In the genomic region with DNA sequence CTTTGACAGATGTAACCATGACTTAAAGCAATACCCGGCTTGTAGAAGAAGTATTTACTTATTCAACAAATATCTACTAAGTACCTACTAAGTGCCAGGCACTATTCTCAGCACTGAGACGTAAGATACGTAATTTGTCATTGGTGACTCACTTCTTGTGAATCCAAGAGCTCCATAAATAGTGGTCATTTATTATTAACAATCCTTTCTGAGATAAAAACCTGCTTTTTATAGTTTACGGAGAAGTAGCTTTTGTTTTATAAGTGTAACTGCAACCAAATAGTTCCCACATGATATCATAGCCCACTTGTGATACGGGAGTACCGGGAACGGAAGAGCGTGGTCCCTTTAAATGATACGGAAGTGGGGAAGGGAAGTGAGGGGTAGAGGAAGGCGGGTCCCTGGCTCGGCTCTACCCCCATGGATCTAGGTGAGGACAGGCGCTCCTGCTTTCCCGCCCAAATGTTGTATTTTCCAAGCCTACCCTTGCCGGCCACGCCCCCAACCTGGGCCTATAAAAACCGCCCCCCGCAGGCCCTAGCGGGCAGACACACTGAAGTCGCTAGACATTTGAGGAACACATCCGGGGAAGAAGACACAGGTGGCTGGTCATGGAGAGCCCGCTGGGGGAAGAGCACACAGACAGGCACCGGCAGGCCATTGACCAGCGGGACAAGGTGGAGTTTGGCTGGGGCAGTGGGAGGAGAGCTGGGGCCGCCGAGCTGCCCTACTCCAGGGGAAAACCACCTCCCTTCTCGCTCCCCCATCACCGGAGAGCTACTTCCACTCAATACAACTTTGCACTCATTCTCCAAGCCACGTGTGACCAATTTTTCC, we compare ENCODE assay signal across 9 cellular contexts. TPM values are rescaled to one million over a fixed set of nuclear protein-coding genes. Genes with fewer than 3 reads are reported as not detected.
DNase-seq lines count a peak whose midpoint lies in the region; ATAC-seq, FAIRE-seq and TF ChIP-seq lines count a peak whose summit lies in the region.
"Had no signal": no experiment of that assay in that cellular context is flagged by ENCODE, and none has a peak within 500 bp of the region (broad histone marks: within the 10 kb centered on the region; RNA-seq: fewer than 3 reads in every experiment).

A gene (plus strand): TSS at position 543 of the 837 bp plus-strand sequence.

- no peaks in the 10 kb centered on the region for H3K79me1 ChIP-seq in mesenchymal stem cell (replicated peaks; ENCODE audit: low read length, poor library complexity, severe bottlenecking)

- intact Hi-C loops in HepG2 (cut with micrococcal nuclease; ENCODE audit: unreplicated experiment) (no loop called here), right lobe of liver (cut with DNase I) (no loop called here)

- in situ Hi-C loops in HepG2 (cut with HindIII; ENCODE audit: extremely low pct_ligation_motif_present, low pct_unique_long_range_greater_than_20kb): no loop called here

- H3K27me3 ChIP-seq in HepG2 (ENCODE audit: control insufficient read depth in 1 of 2, insufficient read depth in 2 of 2, low read length in 2 of 2) (peaks cover 1 to 8% of the 10 kb centered on the region in 2 experiments; a peak in 2 of 5 replicates), right lobe of liver (no peaks in the 10 kb centered on the region), bronchial epithelial cell (ENCODE audit: control insufficient read depth, insufficient read depth, low read length) (no peaks in the 10 kb centered on the region), mesenchymal stem cell (ENCODE audit: control insufficient read depth in 1 of 2, insufficient read depth in 1 of 2, low read length in 2 of 2) (no peaks in the 10 kb centered on the region)

- peak within 1 kb of the TSS; percentile 90 for H4K91ac ChIP-seq in mesenchymal stem cell (ENCODE audit: low read length)

- H2BK12ac ChIP-seq in mesenchymal stem cell (ENCODE audit: low read length in 2 of 2): peak within 1 kb of the TSS; percentile 63 to 75

- no peak within 1 kb of the TSS for H3K23ac ChIP-seq in mesenchymal stem cell (ENCODE audit: low read length in 2 of 2)

- ATAC-seq in HepG2 (no peak), right lobe of liver (no peak), HG03045 (IDR thresholded peaks at IDR 0.05; ENCODE audit: unreplicated experiment) (no peak), HG03469 (IDR thresholded peaks at IDR 0.05; ENCODE audit: unreplicated experiment) (no peak)

- H3K9ac ChIP-seq in HepG2 (ENCODE audit: insufficient read depth, low read depth, low read length) (no peak within 1 kb of the TSS), mesenchymal stem cell (ENCODE audit: low read length) (peak within 1 kb of the TSS; percentile 81)

- peak within 1 kb of the TSS; percentile 89 for H2BK15ac ChIP-seq in mesenchymal stem cell (ENCODE audit: low read depth, poor library complexity, severe bottlenecking)

- no peak within 1 kb of the TSS for H3K4me3 ChIP-seq in HepG2 (replicated peaks in 1 of 3; ENCODE audit: insufficient read depth in 1 of 3, low read depth in 2 of 3, low read length in 3 of 3)
- no peak within 1 kb of the TSS for H3K4me3 ChIP-seq in right lobe of liver
- no peak within 1 kb of the TSS for H3K4me3 ChIP-seq in bronchial epithelial cell (ENCODE audit: low read depth, low read length)
- peak within 1 kb of the TSS in 1 of 2 experiments; percentile 74 for H3K4me3 ChIP-seq in mesenchymal stem cell (ENCODE audit: insufficient read depth in 1 of 2, low read depth in 1 of 2, low read length in 2 of 2)

- TF ChIP-seq POLR2A in HepG2 (IDR thresholded peaks at IDR 0.05; ENCODE audit: insufficient read depth in 1 of 2, low read depth in 2 of 2, low read length in 2 of 2) (no peak), right lobe of liver (IDR thresholded peaks at IDR 0.05) (no peak)

- H3K14ac ChIP-seq in mesenchymal stem cell (ENCODE audit: low read length in 2 of 2): peak within 1 kb of the TSS in 1 of 2 experiments; percentile 39

- H2BK5ac ChIP-seq in mesenchymal stem cell (ENCODE audit: low read depth, low read length, poor library complexity, severe bottlenecking): peak within 1 kb of the TSS; percentile 10

- H3K27ac ChIP-seq in HepG2 (ENCODE audit: extremely low read length, insufficient read depth, low read length) (no peak within 1 kb of the TSS), right lobe of liver (no peak within 1 kb of the TSS), mesenchymal stem cell (ENCODE audit: low read length, poor library complexity, severe bottlenecking) (peak within 1 kb of the TSS; percentile 45)

- no peaks in the 10 kb centered on the region for H3K36me3 ChIP-seq in HepG2 (replicated peaks in 1 of 2; ENCODE audit: control insufficient read depth in 1 of 2, insufficient read depth in 2 of 2, low read length in 2 of 2)
- H3K36me3 ChIP-seq in right lobe of liver: no peaks in the 10 kb centered on the region
- no peaks in the 10 kb centered on the region for H3K36me3 ChIP-seq in bronchial epithelial cell (ENCODE audit: control insufficient read depth, insufficient read depth, low read length)
- H3K36me3 ChIP-seq in mesenchymal stem cell (ENCODE audit: control insufficient read depth in 1 of 2, insufficient read depth in 2 of 2, low read depth in 1 of 2, low read length in 2 of 2): no peaks in the 10 kb centered on the region

- H2AFZ ChIP-seq in HepG2 (ENCODE audit: low read length): no peak within 1 kb of the TSS
- no peak within 1 kb of the TSS for H2AFZ ChIP-seq in mesenchymal stem cell (ENCODE audit: low read depth, low read length)

- TF ChIP-seq RAD21 in HepG2 (CRISPR knock-in tag; IDR thresholded peaks at IDR 0.05): no peak

- no peak within 1 kb of the TSS for H3K4me2 ChIP-seq in HepG2 (ENCODE audit: low read depth, low read length)
- H3K4me2 ChIP-seq in mesenchymal stem cell (ENCODE audit: low read length, poor library complexity, severe bottlenecking): peak within 1 kb of the TSS; percentile 74

- FAIRE-seq in HepG2 (lab: Jason Lieb, UNC) (no peak), bronchial epithelial cell (lab: Jason Lieb, UNC) (no peak)

- H3K9me3 ChIP-seq in HepG2 (ENCODE audit: low read length): no peaks in the 10 kb centered on the region
- H3K9me3 ChIP-seq in right lobe of liver: no peaks in the 10 kb centered on the region
- no peaks in the 10 kb centered on the region for H3K9me3 ChIP-seq in mesenchymal stem cell (ENCODE audit: control insufficient read depth, low read length)

- BruUV-seq in HepG2 (replicated peaks; lab: Mats Ljungman, UMichigan): no TSS peak

- DNase-seq in HepG2 (ENCODE audit: low spot score) (no peak), right lobe of liver (no peak), bronchial epithelial cell (ENCODE audit: low read depth) (peak; percentile 18), mesenchymal stem cell (peak; percentile 84), OCI-M1 (lab: John Stamatoyannopoulos, UW) (no peak), NCI-H2107 (lab: John Stamatoyannopoulos, UW) (no peak)
- DNase-seq: T-helper 9 cell had no signal

- H3K4ac ChIP-seq in mesenchymal stem cell (ENCODE audit: low read depth in 1 of 2, low read length in 2 of 2): peak within 1 kb of the TSS; percentile 57 to 86

- peak within 1 kb of the TSS; percentile 67 to 86 for H3K18ac ChIP-seq in mesenchymal stem cell (ENCODE audit: low read depth in 1 of 2, low read length in 2 of 2)

- H3K79me2 ChIP-seq in HepG2 (ENCODE audit: insufficient read depth, low read length): no peaks in the 10 kb centered on the region

- no peaks in the 10 kb centered on the region for H4K20me1 ChIP-seq in HepG2 (ENCODE audit: insufficient read depth, low read length)

- POLR2A ChIA-PET in HepG2 (lab: Yijun Ruan, JAX): no interaction called here

- peak within 1 kb of the TSS; percentile 97 for H4K8ac ChIP-seq in mesenchymal stem cell (ENCODE audit: low read length)

- 36% methylated on average over 16 of the region's 28 CpGs for WGBS in HepG2 (ENCODE audit: low lambda C conversion rate)
- WGBS in right lobe of liver (ENCODE audit: insufficient coverage, low coverage, low lambda C conversion rate, missing lambda C conversion rate): 85% methylated on average over 24 of the region's 28 CpGs
- 69% methylated on average over 23 of the region's 28 CpGs for whole genome bisulfite sequencing in mesenchymal stem cell

- peak within 1 kb of the TSS; percentile 8 for H2AK5ac ChIP-seq in mesenchymal stem cell (ENCODE audit: low read length, severe bottlenecking)

- H3K4me1 ChIP-seq in HepG2 (ENCODE audit: insufficient read depth, low read length): no peaks in the 10 kb centered on the region
- no peaks in the 10 kb centered on the region for H3K4me1 ChIP-seq in right lobe of liver
- peaks cover 7% of the 10 kb centered on the region for H3K4me1 ChIP-seq in mesenchymal stem cell (ENCODE audit: control insufficient read depth, insufficient read depth, low read depth, low read length)

- CTCF ChIA-PET in HepG2 (lab: Yijun Ruan, JAX; ENCODE audit: low intra/inter-chr PET ratio, low total read pairs): no interaction called here

- no peak for TF ChIP-seq CTCF in HepG2 (CRISPR knock-in tag; IDR thresholded peaks at IDR 0.05)
- no peak for TF ChIP-seq CTCF in right lobe of liver (IDR thresholded peaks at IDR 0.05)
- no peak for TF ChIP-seq CTCF in bronchial epithelial cell (IDR thresholded peaks at IDR 0.05; ENCODE audit: insufficient read depth, low read length, severe bottlenecking)

- peak within 1 kb of the TSS; percentile 77 for H2BK120ac ChIP-seq in mesenchymal stem cell (ENCODE audit: low read depth, low read length)

- TF ChIP-seq EP300 in HepG2 (IDR thresholded peaks at IDR 0.05; ENCODE audit: low read depth in 2 of 2, low read length in 2 of 2): no peak
- no peak for TF ChIP-seq EP300 in HepG2 (CRISPR knock-in tag; IDR thresholded peaks at IDR 0.05; ENCODE audit: borderline replicate concordance)

RNA-seq across cellular contexts. Expression of the gene that starts here (rescaled TPM):
- total RNA-seq in HepG2 (2016; rRNA removed; fragmentation: Illumina TruSeq; extraction: Trizol) (not detected in 2 replicates), right lobe of liver (not detected), bronchial epithelial cell (not detected in 2 replicates)
- not detected in 2 replicates for total RNA-seq in HepG2 (2016; cell fraction: cytosol; rRNA removed; fragmentation: Illumina TruSeq; extraction: Trizol; ENCODE audit: low read depth)
- not detected in 2 replicates for total RNA-seq in HepG2 (2016; cell fraction: insoluble cytoplasmic fraction; rRNA removed; fragmentation: Illumina TruSeq; extraction: Trizol)
- total RNA-seq in HepG2 (2016; cell fraction: membrane; rRNA removed; fragmentation: Illumina TruSeq; extraction: Trizol): not detected in 2 replicates
- total RNA-seq in HepG2 (2016; cell fraction: nucleus; rRNA removed; fragmentation: Illumina TruSeq; extraction: Trizol): not detected in 2 replicates
- polyA plus RNA-seq in HepG2 (2011; rRNA removed): not detected in 2 replicates
- polyA plus RNA-seq in HepG2 (2011; cell fraction: cytosol; rRNA removed): not detected in 2 replicates
- polyA plus RNA-seq in HepG2 (2011; cell fraction: nucleus; rRNA removed): not detected in 2 replicates
- not detected in 2 replicates for polyA plus RNA-seq in HepG2 (2012)
- polyA plus RNA-seq in HepG2 (2016; cell fraction: cytosol; fragmentation: Illumina TruSeq; extraction: Trizol; ENCODE audit: low read depth): not detected in 2 replicates
- not detected in 2 replicates for polyA plus RNA-seq in HepG2 (2016; cell fraction: insoluble cytoplasmic fraction; fragmentation: Illumina TruSeq; extraction: Trizol; ENCODE audit: low read depth)
- not detected in 2 replicates for polyA plus RNA-seq in HepG2 (2016; cell fraction: membrane; fragmentation: Illumina TruSeq; extraction: Trizol; ENCODE audit: low read depth)
- not detected in 2 replicates for polyA plus RNA-seq in HepG2 (2016; cell fraction: nucleus; fragmentation: Illumina TruSeq; extraction: Trizol; ENCODE audit: insufficient read depth, low read depth)
- polyA minus RNA-seq in HepG2 (2011; rRNA and poly(A)+ RNA removed; ENCODE audit: low replicate concordance): not detected in 2 replicates
- polyA minus RNA-seq in HepG2 (2011; cell fraction: cytosol; rRNA and poly(A)+ RNA removed): not detected in 2 replicates
- polyA minus RNA-seq in HepG2 (2011; cell fraction: nucleus; rRNA and poly(A)+ RNA removed): not detected in 2 replicates
- not detected for polyA plus RNA-seq in mesenchymal stem cell (2013, experiment 1 of 2)
- polyA plus RNA-seq in mesenchymal stem cell (2013, experiment 2 of 2): not detected

Comparison
In these comparisons a context has a peak if more than half of its experiments do, and no peak if none do; other contexts are left out.
1. Peak in DNase-seq in bronchial epithelial cell; RNA of the gene not detected or under 1 TPM.